24 cellular contexts compared by ENCODE assay signal in genomic region chr16:11353158-11353557, GRCh38. TPM values are rescaled to one million over a fixed set of nuclear protein-coding genes. Genes with fewer than 3 reads are reported as not detected.
DNase-seq lines count a peak whose midpoint lies in the region; ATAC-seq, FAIRE-seq and TF ChIP-seq lines count a peak whose summit lies in the region.
"Had no signal": no experiment of that assay in that cellular context is flagged by ENCODE, and none has a peak within 500 bp of the region (broad histone marks: within the 10 kb centered on the region; RNA-seq: fewer than 3 reads in every experiment).

No MANE protein-coding gene starts in this region.

- TF ChIP-seq POLR2A in H1 (IDR thresholded peaks at IDR 0.05; ENCODE audit: control extremely low read depth in 1 of 2, low read depth in 2 of 2, low read length in 2 of 2), result no peak

- ATAC-seq in activated CD4-positive, alpha-beta T cell treated with anti-CD3 and anti-CD28 coated beads for 36 hours, result no peak
- ATAC-seq in natural killer cell treated with Interleukin-12 subunit alpha and Interleukin-12 subunit beta and Interleukin-15 and Interleukin-18, amount 100 ng/mL, for 72 hours, result no peak
- ATAC-seq in natural killer cell, result no peak
- ATAC-seq: HCT116, left lobe of liver had no signal

- H3K4me1 ChIP-seq in H1 (replicated peaks in 1 of 4; ENCODE audit: control insufficient read depth in 3 of 4, insufficient read depth in 4 of 4, low read length in 3 of 4), result peaks cover 2 to 12% (median 4%) of the 10 kb centered on the region in 4 experiments; a peak in 6 of 7 replicates

- H3K18ac ChIP-seq in H1 (ENCODE audit: extremely low read depth, low read length), result no peak overlapping the region

- TF ChIP-seq RAD21 in H1 (IDR thresholded peaks at IDR 0.05 in 1 of 2, conservative IDR thresholded peaks at IDR 0.05 in 1 of 2; ENCODE audit: low read depth in 2 of 2, low read length in 2 of 2), result no peak

- no peaks in the 10 kb centered on the region for H3K27me3 ChIP-seq in H1 (replicated peaks in 1 of 4; ENCODE audit: control insufficient read depth in 3 of 4, extremely low read depth in 1 of 4, insufficient read depth in 3 of 4, low read length in 3 of 4)
- H3K27me3 ChIP-seq: uterus had no signal

- intact Hi-C loops in activated CD4-positive, alpha-beta T cell treated with anti-CD3 and anti-CD28 coated beads for 36 hours (cut with DNase I, micrococcal nuclease), result loop anchor here in 1 of 2 experiments (5.0 kb wide), 1 partner anchor 56 kb away; no protein-coding TSS in a partner anchor
- intact Hi-C loops in natural killer cell (cut with micrococcal nuclease), result loop anchor here (5.0 kb wide), 2 partner anchors 56 to 126 kb away; no protein-coding TSS in a partner anchor

- no peak overlapping the region for H3K9ac ChIP-seq in H1 (replicated peaks in 1 of 4; ENCODE audit: extremely low read depth in 1 of 4, low read depth in 3 of 4, low read length in 3 of 4)
- H3K9ac ChIP-seq: parathyroid adenoma had no signal

- POLR2A ChIA-PET in activated CD4-positive, alpha-beta T cell treated with anti-CD3 and anti-CD28 coated beads for 36 hours (lab: Charles Lee), result interaction anchor here (0.7 kb wide), 1 partner anchor 101 kb away, joined by 3 read pairs; no protein-coding TSS in a partner anchor
- POLR2A ChIA-PET in H1 (lab: Charles Lee; ENCODE audit: partially characterized antibody), result interaction anchor here (0.7 to 1.8 kb wide), 6 partner anchors 13 to 98 kb away, joined by 3 to 5 read pairs (median 3); partner anchors contain the start of genes PRM3 and SOCS1

- H2BK15ac ChIP-seq in H1 (ENCODE audit: low read length), result no peak overlapping the region

- no peak overlapping the region; the same call in 1 of the 2 replicates for H2AK5ac ChIP-seq in H1 (ENCODE audit: low read depth, low read length)

- peaks cover 0 to 55% of the 10 kb centered on the region in 2 experiments; a peak in 2 of 4 replicates for H3K79me2 ChIP-seq in H1 (ENCODE audit: control insufficient read depth in 1 of 2, insufficient read depth in 2 of 2, low read length in 2 of 2)
- H3K79me2 ChIP-seq: parathyroid adenoma had no signal

- H2BK120ac ChIP-seq in H1 (replicated peaks; ENCODE audit: low read depth, low read length), result no peak overlapping the region

- H4K91ac ChIP-seq in H1 (replicated peaks; ENCODE audit: insufficient read length, low read length), result no peak overlapping the region

- peaks cover 4% of the 10 kb centered on the region for H3K27me3 Mint-ChIP-seq in activated CD4-positive, alpha-beta T cell treated with anti-CD3 and anti-CD28 coated beads for 36 hours
- H3K27me3 Mint-ChIP-seq in natural killer cell treated with Interleukin-12 subunit alpha and Interleukin-12 subunit beta and Interleukin-15 and Interleukin-18, amount 100 ng/mL, for 72 hours, result peaks cover 12 to 33% of the 10 kb centered on the region in 2 donors
- peaks cover 60 to 72% of the 10 kb centered on the region in 2 donors for H3K27me3 Mint-ChIP-seq in natural killer cell (ENCODE audit: low read depth in 2 of 2)

- H3K9me3 ChIP-seq in H1 (ENCODE audit: insufficient read depth in 2 of 2, low read depth in 1 of 2, low read length in 1 of 2), result 0 out of 4 replicates have a peak, but pooled peaks cover 2 to 3% of the 10 kb centered on the region in 2 experiments
- H3K9me3 ChIP-seq: stomach, uterus had no signal

- no peak overlapping the region for H4K5ac ChIP-seq in H1 (ENCODE audit: insufficient read length, low read depth, low read length)

- peak overlapping the region; percentile 59 for H3K27ac Mint-ChIP-seq in activated CD4-positive, alpha-beta T cell treated with anti-CD3 and anti-CD28 coated beads for 36 hours
- peak overlapping the region; percentile 88 to 94 for H3K27ac Mint-ChIP-seq in natural killer cell treated with Interleukin-12 subunit alpha and Interleukin-12 subunit beta and Interleukin-15 and Interleukin-18, amount 100 ng/mL, for 72 hours
- no peak overlapping the region for H3K27ac Mint-ChIP-seq in natural killer cell
- H3K27ac Mint-ChIP-seq: CD14-positive monocyte had no signal

- H3K23me2 ChIP-seq in H1 (ENCODE audit: low read depth, low read length), result no peaks in the 10 kb centered on the region

- H3K9me3 Mint-ChIP-seq in activated CD4-positive, alpha-beta T cell treated with anti-CD3 and anti-CD28 coated beads for 36 hours (ENCODE audit: low read depth), result no peaks in the 10 kb centered on the region
- H3K9me3 Mint-ChIP-seq in natural killer cell treated with Interleukin-12 subunit alpha and Interleukin-12 subunit beta and Interleukin-15 and Interleukin-18, amount 100 ng/mL, for 72 hours, result no peaks in the 10 kb centered on the region
- H3K9me3 Mint-ChIP-seq in natural killer cell, result no peaks in the 10 kb centered on the region

- H2BK12ac ChIP-seq in H1 (ENCODE audit: low read depth, low read length), result no peak overlapping the region; the same call in 1 of the 2 replicates

- CTCF ChIA-PET in activated CD4-positive, alpha-beta T cell treated with anti-CD3 and anti-CD28 coated beads for 36 hours (lab: Charles Lee), result interaction anchor here (0.6 to 1.7 kb wide), 11 partner anchors 18 to 742 kb away, joined by 3 to 9 read pairs (median 3); partner anchors contain the start of gene SOCS1
- CTCF ChIA-PET in H1 (lab: Charles Lee; ENCODE audit: partially characterized antibody), result interaction anchor here (0.7 to 5.8 kb wide), 13 partner anchors 9 to 389 kb away, joined by 3 to 46 read pairs (median 4); partner anchors contain the start of genes PRM2 and PRM3

- TF ChIP-seq EP300 in H1 (IDR thresholded peaks at IDR 0.05; ENCODE audit: borderline replicate concordance in 1 of 2, low read depth in 2 of 2, low read length in 2 of 2), result no peak

- no peak overlapping the region for H2AFZ ChIP-seq in H1 (ENCODE audit: low read length)
- H2AFZ ChIP-seq: parathyroid adenoma had no signal

- 73% methylated on average over 4 of the region's 4 CpGs; no CpG with 5 or more reads in 1 of the 2 experiments for WGBS in H1 (ENCODE audit: extremely low coverage in 1 of 2, insufficient coverage in 1 of 2, insufficient read length in 1 of 2, insufficient replicate concordance in 2 of 2, low coverage in 1 of 2, low lambda C conversion rate in 2 of 2, missing lambda C conversion rate in 1 of 2), 2 experiments

- H2BK20ac ChIP-seq in H1 (ENCODE audit: low read length), result no peak overlapping the region

- no peak for DNase-seq in activated CD4-positive, alpha-beta T cell treated with anti-CD3 and anti-CD28 coated beads for 36 hours
- no peak for DNase-seq in activated CD4-positive, alpha-beta T cell treated with anti-CD3 and anti-CD28 coated beads for 4 hours
- no peak for DNase-seq in natural killer cell treated with Interleukin-12 subunit alpha and Interleukin-12 subunit beta and Interleukin-15 and Interleukin-18, amount 100 ng/mL, for 72 hours (ENCODE audit: low spot score)
- DNase-seq in natural killer cell (no peak), H1 (ENCODE audit: low read depth in 1 of 2, low spot score in 2 of 2) (no peak), activated gamma-delta T cell treated with Interleukin-2 at 50 U/mL for 16 hours (no peak), NCI-H146 treated with DMSO at 0.1 percent for 48 hours (lab: John Stamatoyannopoulos, UW; ENCODE audit: unreplicated experiment) (no peak)
- no peak for DNase-seq in stimulated activated CD4-positive, alpha-beta T cell treated with anti-CD3 and anti-CD28 coated beads, Interleukin-4, amount 100 ng/mL, for 1 hour
- DNase-seq: activated T-cell treated with anti-CD3 and anti-CD28 coated beads, Interleukin-2, amount 50 U/mL, for 48 hours; central memory CD4-positive, alpha-beta T cell; erythroblast; GF-D8; NCI-H146; NCI-H446; NCI-H774; retina; stomach; uterus had no signal

- peak overlapping the region; percentile 54; the same call in 1 of the 2 replicates for H2BK5ac ChIP-seq in H1 (ENCODE audit: low read depth, low read length)

- no peak overlapping the region for H3K4me3 ChIP-seq in H1 (ENCODE audit: extremely low read depth in 1 of 4, insufficient read depth in 2 of 4, low read depth in 3 of 4, low read length in 4 of 4)
- H3K4me3 ChIP-seq: skin epidermis, stomach, uterus had no signal

- no peak overlapping the region for H3K4me3 Mint-ChIP-seq in activated CD4-positive, alpha-beta T cell treated with anti-CD3 and anti-CD28 coated beads for 36 hours
- H3K4me3 Mint-ChIP-seq in natural killer cell treated with Interleukin-12 subunit alpha and Interleukin-12 subunit beta and Interleukin-15 and Interleukin-18, amount 100 ng/mL, for 72 hours, result peak overlapping the region; percentile 80
- H3K4me3 Mint-ChIP-seq in natural killer cell, result no peak overlapping the region

- TF ChIP-seq CTCF in natural killer cell (IDR thresholded peaks at IDR 0.05) (no peak), H1 (IDR thresholded peaks at IDR 0.05; ENCODE audit: control extremely low read depth in 1 of 3, insufficient read depth in 1 of 3, low read depth in 1 of 3, low read length in 3 of 3) (no peak)

- H4K8ac ChIP-seq in H1 (ENCODE audit: extremely low read depth, insufficient read depth, low read length), result no peak overlapping the region

- H3K27ac ChIP-seq in H1 (ENCODE audit: low read depth, low read length), result no peak overlapping the region
- H3K27ac ChIP-seq: parathyroid adenoma, skin epidermis, stomach, uterus had no signal

- peaks cover 6 to 7% of the 10 kb centered on the region in 2 experiments for H4K20me1 ChIP-seq in H1 (replicated peaks in 1 of 2; ENCODE audit: control insufficient read depth in 1 of 2, insufficient read depth in 2 of 2, low read length in 2 of 2)

- H3K79me1 ChIP-seq in H1 (ENCODE audit: low read depth, low read length), result peaks cover 10% of the 10 kb centered on the region

- no peak overlapping the region for H3K4me2 ChIP-seq in H1 (ENCODE audit: insufficient read depth in 1 of 2, low read depth in 2 of 2, low read length in 2 of 2)

- H3K36me3 Mint-ChIP-seq in activated CD4-positive, alpha-beta T cell treated with anti-CD3 and anti-CD28 coated beads for 36 hours (ENCODE audit: low read depth), result peaks cover 41% of the 10 kb centered on the region
- H3K36me3 Mint-ChIP-seq in natural killer cell treated with Interleukin-12 subunit alpha and Interleukin-12 subunit beta and Interleukin-15 and Interleukin-18, amount 100 ng/mL, for 72 hours, result peaks cover 12% of the 10 kb centered on the region
- no peaks in the 10 kb centered on the region for H3K36me3 Mint-ChIP-seq in natural killer cell

- H3K4ac ChIP-seq in H1 (replicated peaks; ENCODE audit: insufficient read length, low read depth, low read length), result no peak overlapping the region

- no peak overlapping the region for H3K14ac ChIP-seq in H1 (ENCODE audit: insufficient read length)

- H3K36me3 ChIP-seq in H1 (ENCODE audit: control insufficient read depth in 2 of 4, insufficient read depth in 4 of 4, low read length in 3 of 4), result peaks cover 0 to 22% (median 2%) of the 10 kb centered on the region in 4 experiments; a peak in 3 of 8 replicates
- H3K36me3 ChIP-seq: stomach, uterus had no signal

- no peak overlapping the region for H3K23ac ChIP-seq in H1 (ENCODE audit: insufficient read length)

- FAIRE-seq in H1 (lab: Jason Lieb, UNC), result no peak
- FAIRE-seq: A204.1 had no signal

- no peak overlapping the region for H3K56ac ChIP-seq in H1 (replicated peaks; ENCODE audit: insufficient read length, low read depth, low read length)

- H3K4me1 Mint-ChIP-seq in activated CD4-positive, alpha-beta T cell treated with anti-CD3 and anti-CD28 coated beads for 36 hours, result peaks cover 76% of the 10 kb centered on the region
- peaks cover 51% of the 10 kb centered on the region in 2 donors for H3K4me1 Mint-ChIP-seq in natural killer cell treated with Interleukin-12 subunit alpha and Interleukin-12 subunit beta and Interleukin-15 and Interleukin-18, amount 100 ng/mL, for 72 hours (ENCODE audit: low read depth in 2 of 2)
- peaks cover 24 to 30% of the 10 kb centered on the region in 2 donors for H3K4me1 Mint-ChIP-seq in natural killer cell

RNA-seq across cellular contexts. Expression of gene RMI2, which starts 7.9 kb away (rescaled TPM):
- 10 to 100 TPM; 56.0 to 69.8 TPM for total RNA-seq in activated CD4-positive, alpha-beta T cell treated with anti-CD3 and anti-CD28 coated beads for 36 hours
- total RNA-seq in natural killer cell treated with Interleukin-12 subunit alpha and Interleukin-12 subunit beta and Interleukin-15 and Interleukin-18, amount 100 ng/mL, for 72 hours, result 10 to 100 TPM; 11.6 to 15.2 TPM
- total RNA-seq in natural killer cell, result 1 to 10 TPM in 1 of 3 donors, under 1 TPM in 2; 0.83 to 1.1 (median 0.93) TPM
- 96.0 and 96.9 TPM in 2 replicates for total RNA-seq in H1 (2021; fragmentation: NEBNext Ultra II Directional; extraction: Animal tissue kit (Norgen Biotek cat#: 25700))
- 47.9 and 58.2 TPM in 2 replicates for polyA plus RNA-seq in H1 (2011; rRNA removed)
- polyA plus RNA-seq in H1 (2011; cell fraction: cytosol; rRNA removed), result 78.9 TPM
- 19.3 TPM for polyA plus RNA-seq in H1 (2011; cell fraction: nucleus; rRNA removed)
- polyA plus RNA-seq in H1 (2012, experiment 1 of 2), result 71.5 to 77.9 TPM (median 76.5 TPM) in 4 replicates
- 74.2 TPM for polyA plus RNA-seq in H1 (2012, experiment 2 of 2)
- polyA plus RNA-seq in H1 (2013, experiment 1 of 2), result 71.5 TPM
- polyA plus RNA-seq in H1 (2013, experiment 2 of 2), result 71.5 TPM
- polyA minus RNA-seq in H1 (2011; rRNA and poly(A)+ RNA removed), result 29.7 and 43.5 TPM in 2 replicates
- 27.9 TPM for polyA minus RNA-seq in H1 (2011; cell fraction: cytosol; rRNA and poly(A)+ RNA removed)
- 24.2 TPM for polyA minus RNA-seq in H1 (2011; cell fraction: nucleus; rRNA and poly(A)+ RNA removed)

Comparison
In these comparisons a context has a peak if more than half of its experiments do, and no peak if none do; other contexts are left out.
1. H3K27ac Mint-ChIP-seq: peak in activated CD4-positive, alpha-beta T cell treated with anti-CD3 and anti-CD28 coated beads for 36 hours (single experiment) and natural killer cell treated with Interleukin-12 subunit alpha and Interleukin-12 subunit beta and Interleukin-15 and Interleukin-18, amount 100 ng/mL, for 72 hours (2 of 2); none in natural killer cell (0 of 2).
2. RNA of gene RMI2, which starts 7.9 kb away (total RNA-seq): 96.0 to 96.9 TPM in H1, 56.0 to 69.8 TPM in activated CD4-positive, alpha-beta T cell treated with anti-CD3 and anti-CD28 coated beads for 36 hours and 11.6 to 15.2 TPM in natural killer cell treated with Interleukin-12 subunit alpha and Interleukin-12 subunit beta and Interleukin-15 and Interleukin-18, amount 100 ng/mL, for 72 hours; 0.83 to 1.1 TPM in natural killer cell; every median in the first group is over 4 times any median in the second.